ENCODE assay signal across 2 cellular contexts in the genomic region with DNA sequence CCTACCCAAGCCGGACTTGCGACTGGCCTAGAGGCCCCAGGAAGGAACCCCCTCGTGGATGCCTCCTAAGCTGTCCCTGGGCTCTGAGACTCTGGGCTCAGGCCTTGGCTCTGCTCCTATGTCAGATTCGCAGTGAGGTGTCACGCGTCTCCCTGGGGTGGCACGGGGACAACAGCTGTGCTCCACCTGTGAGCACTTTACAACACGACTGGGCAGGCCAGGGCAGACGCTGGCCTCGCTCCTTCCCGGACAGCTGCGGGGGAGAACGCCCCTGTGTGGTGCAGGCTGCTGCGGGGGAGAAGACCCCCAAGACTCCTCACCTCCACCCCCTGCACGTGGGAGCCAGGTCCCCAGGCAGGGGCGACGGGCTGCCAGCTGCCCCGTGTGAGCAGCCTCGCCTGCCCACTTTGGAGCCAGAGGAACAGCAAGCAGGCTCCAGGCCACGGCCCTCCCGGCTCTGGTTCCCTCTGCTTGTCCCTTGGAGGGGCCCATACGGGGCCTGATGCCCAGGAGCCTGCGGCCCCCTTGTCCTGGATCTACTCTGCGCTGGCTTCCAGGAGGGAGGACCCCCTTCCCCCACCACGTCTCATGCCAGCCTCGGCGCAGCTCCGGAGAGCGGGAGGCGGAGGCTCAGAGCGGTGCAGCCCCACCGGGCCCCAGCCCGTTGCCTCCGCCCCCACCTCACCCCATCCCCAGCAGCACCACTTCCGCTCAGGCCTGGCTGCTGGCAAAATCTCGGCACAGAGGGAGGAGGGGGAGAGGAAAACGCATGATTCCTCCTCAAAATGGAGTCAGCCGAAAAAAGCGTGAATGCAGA.
TF ChIP-seq lines count a peak whose summit lies in the region.

No MANE protein-coding gene starts in this region.

TF ChIP-seq in GM23338, 12 proteins besides CTCF, POLR2A, EP300 and RAD21 (continues in another document):
- TF ChIP-seq JUNB (IDR thresholded peaks at IDR 0.05; ENCODE audit: unreplicated experiment): no peak
- no peak for TF ChIP-seq EZH2phosphoT487 (IDR thresholded peaks at IDR 0.05; ENCODE audit: unreplicated experiment)
- TF ChIP-seq, protein P1, sequence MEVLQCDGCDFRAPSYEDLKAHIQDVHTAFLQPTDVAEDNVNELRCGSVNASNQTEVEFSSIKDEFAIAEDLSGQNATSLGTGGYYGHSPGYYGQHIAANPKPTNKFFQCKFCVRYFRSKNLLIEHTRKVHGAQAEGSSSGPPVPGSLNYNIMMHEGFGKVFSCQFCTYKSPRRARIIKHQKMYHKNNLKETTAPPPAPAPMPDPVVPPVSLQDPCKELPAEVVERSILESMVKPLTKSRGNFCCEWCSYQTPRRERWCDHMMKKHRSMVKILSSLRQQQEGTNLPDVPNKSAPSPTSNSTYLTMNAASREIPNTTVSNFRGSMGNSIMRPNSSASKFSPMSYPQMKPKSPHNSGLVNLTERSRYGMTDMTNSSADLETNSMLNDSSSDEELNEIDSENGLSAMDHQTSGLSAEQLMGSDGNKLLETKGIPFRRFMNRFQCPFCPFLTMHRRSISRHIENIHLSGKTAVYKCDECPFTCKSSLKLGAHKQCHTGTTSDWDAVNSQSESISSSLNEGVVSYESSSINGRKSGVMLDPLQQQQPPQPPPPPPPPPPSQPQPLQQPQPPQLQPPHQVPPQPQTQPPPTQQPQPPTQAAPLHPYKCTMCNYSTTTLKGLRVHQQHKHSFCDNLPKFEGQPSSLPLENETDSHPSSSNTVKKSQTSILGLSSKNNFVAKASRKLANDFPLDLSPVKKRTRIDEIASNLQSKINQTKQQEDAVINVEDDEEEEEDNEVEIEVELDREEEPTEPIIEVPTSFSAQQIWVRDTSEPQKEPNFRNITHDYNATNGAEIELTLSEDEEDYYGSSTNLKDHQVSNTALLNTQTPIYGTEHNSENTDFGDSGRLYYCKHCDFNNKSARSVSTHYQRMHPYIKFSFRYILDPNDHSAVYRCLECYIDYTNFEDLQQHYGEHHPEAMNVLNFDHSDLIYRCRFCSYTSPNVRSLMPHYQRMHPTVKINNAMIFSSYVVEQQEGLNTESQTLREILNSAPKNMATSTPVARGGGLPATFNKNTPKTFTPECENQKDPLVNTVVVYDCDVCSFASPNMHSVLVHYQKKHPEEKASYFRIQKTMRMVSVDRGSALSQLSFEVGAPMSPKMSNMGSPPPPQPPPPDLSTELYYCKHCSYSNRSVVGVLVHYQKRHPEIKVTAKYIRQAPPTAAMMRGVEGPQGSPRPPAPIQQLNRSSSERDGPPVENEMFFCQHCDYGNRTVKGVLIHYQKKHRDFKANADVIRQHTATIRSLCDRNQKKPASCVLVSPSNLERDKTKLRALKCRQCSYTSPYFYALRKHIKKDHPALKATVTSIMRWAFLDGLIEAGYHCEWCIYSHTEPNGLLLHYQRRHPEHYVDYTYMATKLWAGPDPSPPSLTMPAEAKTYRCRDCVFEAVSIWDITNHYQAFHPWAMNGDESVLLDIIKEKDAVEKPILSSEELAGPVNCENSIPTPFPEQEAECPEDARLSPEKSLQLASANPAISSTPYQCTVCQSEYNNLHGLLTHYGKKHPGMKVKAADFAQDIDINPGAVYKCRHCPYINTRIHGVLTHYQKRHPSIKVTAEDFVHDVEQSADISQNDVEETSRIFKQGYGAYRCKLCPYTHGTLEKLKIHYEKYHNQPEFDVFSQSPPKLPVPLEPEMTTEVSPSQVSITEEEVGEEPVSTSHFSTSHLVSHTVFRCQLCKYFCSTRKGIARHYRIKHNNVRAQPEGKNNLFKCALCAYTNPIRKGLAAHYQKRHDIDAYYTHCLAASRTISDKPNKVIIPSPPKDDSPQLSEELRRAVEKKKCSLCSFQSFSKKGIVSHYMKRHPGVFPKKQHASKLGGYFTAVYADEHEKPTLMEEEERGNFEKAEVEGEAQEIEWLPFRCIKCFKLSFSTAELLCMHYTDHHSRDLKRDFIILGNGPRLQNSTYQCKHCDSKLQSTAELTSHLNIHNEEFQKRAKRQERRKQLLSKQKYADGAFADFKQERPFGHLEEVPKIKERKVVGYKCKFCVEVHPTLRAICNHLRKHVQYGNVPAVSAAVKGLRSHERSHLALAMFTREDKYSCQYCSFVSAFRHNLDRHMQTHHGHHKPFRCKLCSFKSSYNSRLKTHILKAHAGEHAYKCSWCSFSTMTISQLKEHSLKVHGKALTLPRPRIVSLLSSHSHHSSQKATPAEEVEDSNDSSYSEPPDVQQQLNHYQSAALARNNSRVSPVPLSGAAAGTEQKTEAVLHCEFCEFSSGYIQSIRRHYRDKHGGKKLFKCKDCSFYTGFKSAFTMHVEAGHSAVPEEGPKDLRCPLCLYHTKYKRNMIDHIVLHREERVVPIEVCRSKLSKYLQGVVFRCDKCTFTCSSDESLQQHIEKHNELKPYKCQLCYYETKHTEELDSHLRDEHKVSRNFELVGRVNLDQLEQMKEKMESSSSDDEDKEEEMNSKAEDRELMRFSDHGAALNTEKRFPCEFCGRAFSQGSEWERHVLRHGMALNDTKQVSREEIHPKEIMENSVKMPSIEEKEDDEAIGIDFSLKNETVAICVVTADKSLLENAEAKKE (CRISPR knock-in tag; IDR thresholded peaks at IDR 0.05): no peak
- TF ChIP-seq POLR2AphosphoS5 (IDR thresholded peaks at IDR 0.05; ENCODE audit: low read depth): no peak
- no peak for TF ChIP-seq STAT1 (IDR thresholded peaks at IDR 0.05; ENCODE audit: unreplicated experiment)
- TF ChIP-seq, protein P2, sequence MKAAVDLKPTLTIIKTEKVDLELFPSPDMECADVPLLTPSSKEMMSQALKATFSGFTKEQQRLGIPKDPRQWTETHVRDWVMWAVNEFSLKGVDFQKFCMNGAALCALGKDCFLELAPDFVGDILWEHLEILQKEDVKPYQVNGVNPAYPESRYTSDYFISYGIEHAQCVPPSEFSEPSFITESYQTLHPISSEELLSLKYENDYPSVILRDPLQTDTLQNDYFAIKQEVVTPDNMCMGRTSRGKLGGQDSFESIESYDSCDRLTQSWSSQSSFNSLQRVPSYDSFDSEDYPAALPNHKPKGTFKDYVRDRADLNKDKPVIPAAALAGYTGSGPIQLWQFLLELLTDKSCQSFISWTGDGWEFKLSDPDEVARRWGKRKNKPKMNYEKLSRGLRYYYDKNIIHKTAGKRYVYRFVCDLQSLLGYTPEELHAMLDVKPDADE (IDR thresholded peaks at IDR 0.05): no peak
- no peak for TF ChIP-seq ZNF114 (CRISPR knock-in tag; IDR thresholded peaks at IDR 0.05)

TF ChIP-seq in H1, 55 proteins besides CTCF, POLR2A, EP300 and RAD21:
- peak; percentile 47; the same call in 1 of the 2 replicates for TF ChIP-seq YY1 (IDR thresholded peaks at IDR 0.05; ENCODE audit: low read depth, low read length)
- TF ChIP-seq TAF1 (IDR thresholded peaks at IDR 0.05; ENCODE audit: low read depth, low read length): no peak
- TF ChIP-seq CBX8 (IDR thresholded peaks at IDR 0.05; ENCODE audit: borderline replicate concordance, low read depth, low read length): no peak
- no peak for TF ChIP-seq SUZ12 (IDR thresholded peaks at IDR 0.05; ENCODE audit: low read length)
- no peak for TF ChIP-seq JUN (IDR thresholded peaks at IDR 0.05; ENCODE audit: low read depth, low read length)
- TF ChIP-seq, protein P3, sequence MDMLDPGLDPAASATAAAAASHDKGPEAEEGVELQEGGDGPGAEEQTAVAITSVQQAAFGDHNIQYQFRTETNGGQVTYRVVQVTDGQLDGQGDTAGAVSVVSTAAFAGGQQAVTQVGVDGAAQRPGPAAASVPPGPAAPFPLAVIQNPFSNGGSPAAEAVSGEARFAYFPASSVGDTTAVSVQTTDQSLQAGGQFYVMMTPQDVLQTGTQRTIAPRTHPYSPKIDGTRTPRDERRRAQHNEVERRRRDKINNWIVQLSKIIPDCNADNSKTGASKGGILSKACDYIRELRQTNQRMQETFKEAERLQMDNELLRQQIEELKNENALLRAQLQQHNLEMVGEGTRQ (IDR thresholded peaks at IDR 0.05; ENCODE audit: low read length): no peak
- no peak for TF ChIP-seq MAX (IDR thresholded peaks at IDR 0.05)
- TF ChIP-seq JUND (IDR thresholded peaks at IDR 0.05; ENCODE audit: low read length): no peak
- no peak for TF ChIP-seq CHD1 (IDR thresholded peaks at IDR 0.05; ENCODE audit: low read depth, low read length)
TF ChIP-seq in H1: peak in this region for 1.
